1 cellular context compared by ENCODE assay signal in the genomic region with DNA sequence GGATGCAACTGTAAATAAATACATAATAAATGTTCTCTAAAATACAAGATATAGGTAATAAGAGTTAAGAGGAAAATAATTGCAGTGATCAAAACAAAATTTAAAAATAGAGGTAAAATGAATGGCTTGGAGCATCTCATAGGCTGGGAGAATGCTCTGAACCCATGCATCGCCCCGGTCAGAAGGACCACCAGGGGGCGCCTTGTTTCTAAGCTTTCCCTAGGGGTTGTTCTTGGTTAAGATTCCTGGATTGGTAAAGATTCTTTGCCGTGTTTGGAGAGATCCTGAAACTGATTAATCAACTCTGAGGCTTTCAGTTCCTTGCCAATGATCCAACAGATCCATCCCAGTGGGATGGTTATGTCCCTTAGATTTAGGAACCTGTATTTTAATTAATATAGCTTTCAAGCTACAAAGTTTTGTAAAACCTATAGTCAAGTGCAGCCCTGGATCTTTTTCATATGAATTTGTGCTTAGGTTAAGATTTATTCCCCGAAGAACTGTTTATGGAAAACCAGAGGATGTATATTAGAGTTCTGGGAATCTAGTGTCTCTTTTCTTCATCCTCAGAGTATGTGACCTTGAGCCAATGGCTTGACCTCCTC.
TF ChIP-seq lines count a peak whose summit lies in the region.

No MANE protein-coding gene starts in this region.

TF ChIP-seq in IMR-90, 13 proteins besides CTCF, POLR2A, EP300 and RAD21:
- no peak for TF ChIP-seq MAFK (IDR thresholded peaks at IDR 0.05; ENCODE audit: low read depth, low read length)
- peak; percentile 60 for TF ChIP-seq SMC3 (IDR thresholded peaks at IDR 0.05; ENCODE audit: low read depth, low read length)
